8 cellular contexts compared by ENCODE assay signal in the genomic region with DNA sequence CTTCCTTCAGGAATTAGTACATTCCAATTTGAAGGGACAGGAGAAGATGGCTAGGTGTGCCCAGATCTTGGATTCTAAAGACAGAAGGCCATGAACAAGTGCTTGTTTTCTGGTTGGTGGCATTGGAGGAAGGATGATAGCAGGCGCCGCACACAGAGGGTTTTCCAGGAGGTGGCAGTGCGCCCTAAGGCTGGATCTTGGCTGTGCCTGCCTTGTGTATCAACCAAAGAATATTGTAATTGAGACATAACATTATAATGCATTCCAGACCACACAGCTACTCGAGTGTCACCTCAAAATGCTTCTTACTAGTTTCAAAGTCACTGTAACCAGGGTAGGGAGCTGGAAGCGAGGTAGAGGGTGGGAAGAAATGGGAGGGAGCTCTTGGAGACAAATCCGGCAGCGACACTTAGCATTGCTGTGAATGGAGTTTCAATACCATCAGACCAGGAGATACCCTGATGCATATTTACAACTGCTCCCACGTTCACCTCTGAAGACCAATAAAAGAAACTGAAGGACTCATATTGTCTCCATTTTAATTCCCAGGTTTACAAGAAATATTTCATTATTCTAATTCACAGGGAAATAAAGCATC. TPM values are rescaled to one million over a fixed set of nuclear protein-coding genes. Genes with fewer than 3 reads are reported as not detected.
DNase-seq lines count a peak whose midpoint lies in the region; ATAC-seq and TF ChIP-seq lines count a peak whose summit lies in the region.

No MANE protein-coding gene starts in this region.

- H3K36me3 ChIP-seq in SJSA1 (no peaks in the 10 kb centered on the region), parathyroid adenoma (ENCODE audit: control insufficient read depth, insufficient read depth, low read length) (no peaks in the 10 kb centered on the region)

- peak overlapping the region; percentile 13 for H2AFZ ChIP-seq in parathyroid adenoma

- no peak overlapping the region for H3K4me3 ChIP-seq in SJSA1
- no peak overlapping the region for H3K4me3 ChIP-seq in parathyroid adenoma (ENCODE audit: low read depth, low read length)

- no peak for ATAC-seq in GM18519 (IDR thresholded peaks at IDR 0.05; ENCODE audit: low FRiP score, unreplicated experiment)
- ATAC-seq in GM19397 (IDR thresholded peaks at IDR 0.05; ENCODE audit: unreplicated experiment): no peak

- peak; percentile 68 for TF ChIP-seq CTCF in parathyroid adenoma (IDR thresholded peaks at IDR 0.05)

- H3K27ac ChIP-seq in SJSA1 (no peak overlapping the region), parathyroid adenoma (no peak overlapping the region)

- intact Hi-C loops in head of caudate nucleus (cut with DNase I): loop anchor here (2.0 to 10.0 kb wide), 5 partner anchors 93 to 491 kb away; a partner anchor contains a TSS

- H3K4me1 ChIP-seq in SJSA1 (replicated peaks) (peaks cover 29% of the 10 kb centered on the region), parathyroid adenoma (peaks cover 27% of the 10 kb centered on the region)

- DNase-seq in DMS153 (lab: John Stamatoyannopoulos, UW) (peak; percentile 45), M059J (ENCODE audit: low read depth) (peak; percentile 74), SJSA1 (ENCODE audit: low read depth in 1 of 2, low spot score in 2 of 2) (peak; percentile 77 to 78), head of caudate nucleus (peak; percentile 76 to 95 (median 90))
- peak; percentile 4 for DNase-seq in activated naive CD8-positive, alpha-beta T cell treated with anti-CD3 and anti-CD28 coated beads, Interleukin-2, amount 50 U/mL, for 16 hours (ENCODE audit: low read depth, low spot score)

- no peaks in the 10 kb centered on the region for H3K27me3 ChIP-seq in SJSA1 (replicated peaks)
- no peaks in the 10 kb centered on the region for H3K27me3 ChIP-seq in parathyroid adenoma (ENCODE audit: control insufficient read depth, insufficient read depth, low read length)

- H3K79me2 ChIP-seq in parathyroid adenoma: no peaks in the 10 kb centered on the region

- no peak overlapping the region for H3K4me2 ChIP-seq in parathyroid adenoma (ENCODE audit: low read length)

- H3K9me3 ChIP-seq in SJSA1 (replicated peaks) (no peaks in the 10 kb centered on the region), parathyroid adenoma (ENCODE audit: control insufficient read depth, low read length) (no peaks in the 10 kb centered on the region)

- no peak overlapping the region for H3K9ac ChIP-seq in parathyroid adenoma

RNA-seq across cellular contexts. Expression of a gene that starts 42.5 kb away (rescaled TPM):
- not detected in 2 replicates for total RNA-seq in M059J (2014; rRNA removed; shearing (Covaris generic))
- total RNA-seq in SJSA1 (2014; rRNA removed; shearing (Covaris generic)): not detected in 2 replicates

Comparison
In these comparisons a context has a peak if more than half of its experiments do, and no peak if none do; other contexts are left out.
1. DNase-seq: peak in every context shown above with its lines; median percentile 90 in head of caudate nucleus; 78 in SJSA1; 74 in M059J; 45 in DMS153; 4 in activated naive CD8-positive, alpha-beta T cell treated with anti-CD3 and anti-CD28 coated beads, Interleukin-2, amount 50 U/mL, for 16 hours.